ENCODE assay signal across 9 cellular contexts in the genomic region with DNA sequence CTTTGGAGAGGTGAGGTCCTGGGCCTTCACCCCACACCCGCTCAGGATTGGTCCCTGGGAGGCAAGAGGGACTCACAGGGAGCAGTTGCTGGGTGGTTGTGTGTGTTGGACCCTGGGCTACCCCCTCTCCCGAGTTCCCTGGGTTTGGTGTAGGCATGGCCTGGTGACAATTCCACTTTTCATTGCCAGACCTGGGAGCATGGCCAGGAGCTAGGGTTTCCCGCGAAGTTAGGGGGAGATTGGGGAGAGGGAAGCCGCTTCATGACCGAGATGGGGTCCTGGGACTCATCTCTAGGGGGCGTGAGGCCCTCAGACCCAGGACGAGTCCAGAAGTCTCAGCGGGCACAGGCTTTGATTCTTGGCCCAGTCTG. TPM values are rescaled to one million over a fixed set of nuclear protein-coding genes. Genes with fewer than 3 reads are reported as not detected.
DNase-seq lines count a peak whose midpoint lies in the region; ATAC-seq and TF ChIP-seq lines count a peak whose summit lies in the region.
"Had no signal": no experiment of that assay in that cellular context is flagged by ENCODE, and none has a peak within 500 bp of the region (broad histone marks: within the 10 kb centered on the region; RNA-seq: fewer than 3 reads in every experiment).

No MANE protein-coding gene starts in this region.

- H3K9me3 Mint-ChIP-seq in MCF 10A (ENCODE audit: unreplicated experiment) (no peaks in the 10 kb centered on the region), HFFc6 (no peaks in the 10 kb centered on the region)

- TF ChIP-seq CTCF in breast epithelium (IDR thresholded peaks at IDR 0.05) = no peak
- TF ChIP-seq CTCF in MCF 10A (IDR thresholded peaks at IDR 0.05; ENCODE audit: unreplicated experiment) = no peak
- peak; percentile 25 for TF ChIP-seq CTCF in brain microvascular endothelial cell (IDR thresholded peaks at IDR 0.05; ENCODE audit: low read depth, low read length, missing control alignments)
- no peak for TF ChIP-seq CTCF in upper lobe of right lung (IDR thresholded peaks at IDR 0.05)
- TF ChIP-seq CTCF in HFFc6 (IDR thresholded peaks at IDR 0.05) = no peak

- no peak for ATAC-seq in upper lobe of right lung

- H3K4me3 ChIP-seq in breast epithelium (peak overlapping the region; percentile 60 to 80 (median 67)), brain microvascular endothelial cell (ENCODE audit: low read depth, low read length) (peak overlapping the region; percentile 54), mononuclear cell (ENCODE audit: low read length) (peak overlapping the region; percentile 28), upper lobe of right lung (peak overlapping the region; percentile 56)

- H3K4me3 Mint-ChIP-seq in MCF 10A (ENCODE audit: unreplicated experiment) (no peak overlapping the region), HFFc6 (no peak overlapping the region)

- TF ChIP-seq POLR2A in breast epithelium (IDR thresholded peaks at IDR 0.05) = no peak

- H3K36me3 ChIP-seq in breast epithelium (no peaks in the 10 kb centered on the region), brain microvascular endothelial cell (replicated peaks) (no peaks in the 10 kb centered on the region), upper lobe of right lung (no peaks in the 10 kb centered on the region)

- H3K4me1 ChIP-seq in breast epithelium (peaks cover 11% of the 10 kb centered on the region in 2 donors), mononuclear cell (ENCODE audit: insufficient read depth, low read length) (peaks cover 42% of the 10 kb centered on the region), upper lobe of right lung (peaks cover 51% of the 10 kb centered on the region)

- H3K27ac Mint-ChIP-seq in MCF 10A (ENCODE audit: low read depth, unreplicated experiment) (no peak overlapping the region), HFFc6 (no peak overlapping the region)

- H3K27ac ChIP-seq in breast epithelium (peak overlapping the region; percentile 42 to 57), brain microvascular endothelial cell (no peak overlapping the region), upper lobe of right lung (peak overlapping the region; percentile 44)

- H3K4me1 Mint-ChIP-seq in MCF 10A (ENCODE audit: insufficient read depth, unreplicated experiment) (peaks cover 21% of the 10 kb centered on the region), HFFc6 (ENCODE audit: low read depth) (no peaks in the 10 kb centered on the region)

- POLR2A ChIA-PET in MCF 10A (lab: Yijun Ruan, JAX) = interaction anchor here (0.7 kb wide), 1 partner anchor 130 kb away, joined by 3 read pairs; no protein-coding TSS in a partner anchor

- H3K36me3 Mint-ChIP-seq in MCF 10A (ENCODE audit: insufficient read depth, unreplicated experiment) (no peaks in the 10 kb centered on the region), HFFc6 (ENCODE audit: low read depth) (no peaks in the 10 kb centered on the region)

- no peaks in the 10 kb centered on the region for H3K27me3 ChIP-seq in breast epithelium
- H3K27me3 ChIP-seq in brain microvascular endothelial cell (replicated peaks) = no peaks in the 10 kb centered on the region
- peaks cover 2% of the 10 kb centered on the region for H3K27me3 ChIP-seq in mononuclear cell (ENCODE audit: insufficient read depth, low read length)
- no peaks in the 10 kb centered on the region for H3K27me3 ChIP-seq in upper lobe of right lung

- in situ Hi-C loops in brain microvascular endothelial cell (cut with HindIII; ENCODE audit: low pct_ligation_motif_present, low sequenced_read_pairs) = no loop called here

- no TSS peak for BruUV-seq in MCF 10A (replicated peaks; lab: Mats Ljungman, UMichigan)

- DNase-seq in breast epithelium (ENCODE audit: low spot score in 2 of 2) (no peak), MCF 10A (ENCODE audit: unreplicated experiment) (no peak), brain microvascular endothelial cell (no peak), upper lobe of right lung (no peak), cortex of kidney (lab: John Stamatoyannopoulos, UW) (no peak), HFFc6 (no peak), AG20443 (ENCODE audit: low spot score) (no peak)

- H3K27me3 Mint-ChIP-seq in MCF 10A (ENCODE audit: insufficient read depth, unreplicated experiment) = no peaks in the 10 kb centered on the region
- peaks cover 74% of the 10 kb centered on the region for H3K27me3 Mint-ChIP-seq in HFFc6 (ENCODE audit: insufficient read depth)

- no peaks in the 10 kb centered on the region for H3K9me3 ChIP-seq in breast epithelium
- no peaks in the 10 kb centered on the region for H3K9me3 ChIP-seq in mononuclear cell (ENCODE audit: low read depth, low read length)
- H3K9me3 ChIP-seq in upper lobe of right lung = no peaks in the 10 kb centered on the region

- CTCF ChIA-PET in MCF 10A (lab: Yijun Ruan, JAX) = interaction anchor here (0.6 kb wide), 1 partner anchor 19 kb away, joined by 4 read pairs; no protein-coding TSS in a partner anchor

- intact Hi-C loops in breast epithelium (cut with DNase I; ENCODE audit: low total_unique reads) (no loop called here), MCF 10A (cut with micrococcal nuclease) (no loop called here), upper lobe of right lung (cut with DNase I) (no loop called here)

RNA-seq across cellular contexts. Expression of gene PALD1, which starts 0.6 kb away (rescaled TPM):
- 1 to 10 TPM; 1.9 to 7.5 (median 5.9) TPM for total RNA-seq in breast epithelium
- total RNA-seq in MCF 10A (2022) = 0.12 TPM in 1 of 2 replicates, not detected in the other
- total RNA-seq in mononuclear cell = 0.52 TPM
- total RNA-seq in upper lobe of right lung = 27.0 TPM
- total RNA-seq in HFFc6 (2021; fragmentation: NEBNext Ultra II Directional; extraction: Animal tissue kit (Norgen Biotek cat#: 25700)) = not detected

RNA-seq across cellular contexts. Expression of gene NODAL, which starts 37.7 kb away (rescaled TPM):
- total RNA-seq in breast epithelium (not detected), MCF 10A (2022) (not detected in 2 replicates), mononuclear cell (not detected), upper lobe of right lung (not detected)
- not detected for total RNA-seq in HFFc6 (2021; fragmentation: NEBNext Ultra II Directional; extraction: Animal tissue kit (Norgen Biotek cat#: 25700))
- total RNA-seq: Daoy had no signal
